Comparison of ENCODE assay signal across 1 cellular context in genomic region chr22:49894321-49895072, GRCh38.
TF ChIP-seq lines count a peak whose summit lies in the region.

No MANE protein-coding gene starts in this region.

TF ChIP-seq in K562, 482 proteins besides CTCF, POLR2A, EP300 and RAD21 (continues in another document):
- no peak for TF ChIP-seq ZNF668 (CRISPR knock-in tag; IDR thresholded peaks at IDR 0.05)
- TF ChIP-seq ARID2 (IDR thresholded peaks at IDR 0.05) = no peak
- TF ChIP-seq SMARCA4 (IDR thresholded peaks at IDR 0.05) = no peak
- TF ChIP-seq, protein P1, sequence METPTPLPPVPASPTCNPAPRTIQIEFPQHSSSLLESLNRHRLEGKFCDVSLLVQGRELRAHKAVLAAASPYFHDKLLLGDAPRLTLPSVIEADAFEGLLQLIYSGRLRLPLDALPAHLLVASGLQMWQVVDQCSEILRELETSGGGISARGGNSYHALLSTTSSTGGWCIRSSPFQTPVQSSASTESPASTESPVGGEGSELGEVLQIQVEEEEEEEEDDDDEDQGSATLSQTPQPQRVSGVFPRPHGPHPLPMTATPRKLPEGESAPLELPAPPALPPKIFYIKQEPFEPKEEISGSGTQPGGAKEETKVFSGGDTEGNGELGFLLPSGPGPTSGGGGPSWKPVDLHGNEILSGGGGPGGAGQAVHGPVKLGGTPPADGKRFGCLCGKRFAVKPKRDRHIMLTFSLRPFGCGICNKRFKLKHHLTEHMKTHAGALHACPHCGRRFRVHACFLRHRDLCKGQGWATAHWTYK (CRISPR knock-in tag; IDR thresholded peaks at IDR 0.05) = no peak
- no peak for TF ChIP-seq RBM39 (optimal IDR thresholded peaks at IDR 0.05; ENCODE audit: low read depth, low read length)
- TF ChIP-seq BRD9 (IDR thresholded peaks at IDR 0.05; ENCODE audit: low read depth, partially characterized antibody) = no peak
- TF ChIP-seq TFAP4 (CRISPR knock-in tag; IDR thresholded peaks at IDR 0.05; ENCODE audit: borderline replicate concordance) = peak; percentile 71
- no peak for TF ChIP-seq NFIX (CRISPR knock-in tag; IDR thresholded peaks at IDR 0.05; ENCODE audit: low read depth)
- TF ChIP-seq ZNF174 (CRISPR knock-in tag; IDR thresholded peaks at IDR 0.05) = no peak
- no peak for TF ChIP-seq IRF1 (CRISPR knock-in tag; IDR thresholded peaks at IDR 0.05; ENCODE audit: borderline replicate concordance)
- peak; percentile 41; the same call in 1 of the 2 replicates for TF ChIP-seq POLR2G (IDR thresholded peaks at IDR 0.05; ENCODE audit: low read depth, low read length)
- no peak for TF ChIP-seq PTBP1 (IDR thresholded peaks at IDR 0.05; ENCODE audit: low read depth, low read length)
- TF ChIP-seq, protein P2, sequence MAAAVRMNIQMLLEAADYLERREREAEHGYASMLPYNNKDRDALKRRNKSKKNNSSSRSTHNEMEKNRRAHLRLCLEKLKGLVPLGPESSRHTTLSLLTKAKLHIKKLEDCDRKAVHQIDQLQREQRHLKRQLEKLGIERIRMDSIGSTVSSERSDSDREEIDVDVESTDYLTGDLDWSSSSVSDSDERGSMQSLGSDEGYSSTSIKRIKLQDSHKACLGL (CRISPR knock-in tag; IDR thresholded peaks at IDR 0.05; ENCODE audit: borderline replicate concordance, poor library complexity, severe bottlenecking) = no peak
- TF ChIP-seq CCNT2 (IDR thresholded peaks at IDR 0.05; ENCODE audit: borderline replicate concordance, extremely low read depth, insufficient read length, low read depth, low read length) = no peak
- peak; percentile 26; the same call in 1 of the 2 replicates for TF ChIP-seq EGR1 (conservative IDR thresholded peaks at IDR 0.05)
- TF ChIP-seq ZNF780A (CRISPR knock-in tag; IDR thresholded peaks at IDR 0.05) = no peak
- no peak for TF ChIP-seq XRCC3 (IDR thresholded peaks at IDR 0.05)
- TF ChIP-seq JUND (IDR thresholded peaks at IDR 0.05; ENCODE audit: borderline replicate concordance, low read depth, low read length) = no peak
- no peak for TF ChIP-seq JUND (tag; IDR thresholded peaks at IDR 0.05; ENCODE audit: borderline replicate concordance, low read depth, low read length)
- TF ChIP-seq ZNF407 (IDR thresholded peaks at IDR 0.05; ENCODE audit: low read depth) = no peak
- TF ChIP-seq KDM2B (CRISPR knock-in tag; IDR thresholded peaks at IDR 0.05) = no peak
- TF ChIP-seq BCOR (IDR thresholded peaks at IDR 0.05) = no peak
- TF ChIP-seq, protein P3, sequence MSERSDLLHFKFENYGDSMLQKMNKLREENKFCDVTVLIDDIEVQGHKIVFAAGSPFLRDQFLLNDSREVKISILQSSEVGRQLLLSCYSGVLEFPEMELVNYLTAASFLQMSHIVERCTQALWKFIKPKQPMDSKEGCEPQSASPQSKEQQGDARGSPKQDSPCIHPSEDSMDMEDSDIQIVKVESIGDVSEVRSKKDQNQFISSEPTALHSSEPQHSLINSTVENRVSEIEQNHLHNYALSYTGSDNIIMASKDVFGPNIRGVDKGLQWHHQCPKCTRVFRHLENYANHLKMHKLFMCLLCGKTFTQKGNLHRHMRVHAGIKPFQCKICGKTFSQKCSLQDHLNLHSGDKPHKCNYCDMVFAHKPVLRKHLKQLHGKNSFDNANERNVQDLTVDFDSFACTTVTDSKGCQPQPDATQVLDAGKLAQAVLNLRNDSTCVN (CRISPR knock-in tag; IDR thresholded peaks at IDR 0.05) = no peak
- no peak for TF ChIP-seq MLLT1 (IDR thresholded peaks at IDR 0.05)
- TF ChIP-seq, protein P4, sequence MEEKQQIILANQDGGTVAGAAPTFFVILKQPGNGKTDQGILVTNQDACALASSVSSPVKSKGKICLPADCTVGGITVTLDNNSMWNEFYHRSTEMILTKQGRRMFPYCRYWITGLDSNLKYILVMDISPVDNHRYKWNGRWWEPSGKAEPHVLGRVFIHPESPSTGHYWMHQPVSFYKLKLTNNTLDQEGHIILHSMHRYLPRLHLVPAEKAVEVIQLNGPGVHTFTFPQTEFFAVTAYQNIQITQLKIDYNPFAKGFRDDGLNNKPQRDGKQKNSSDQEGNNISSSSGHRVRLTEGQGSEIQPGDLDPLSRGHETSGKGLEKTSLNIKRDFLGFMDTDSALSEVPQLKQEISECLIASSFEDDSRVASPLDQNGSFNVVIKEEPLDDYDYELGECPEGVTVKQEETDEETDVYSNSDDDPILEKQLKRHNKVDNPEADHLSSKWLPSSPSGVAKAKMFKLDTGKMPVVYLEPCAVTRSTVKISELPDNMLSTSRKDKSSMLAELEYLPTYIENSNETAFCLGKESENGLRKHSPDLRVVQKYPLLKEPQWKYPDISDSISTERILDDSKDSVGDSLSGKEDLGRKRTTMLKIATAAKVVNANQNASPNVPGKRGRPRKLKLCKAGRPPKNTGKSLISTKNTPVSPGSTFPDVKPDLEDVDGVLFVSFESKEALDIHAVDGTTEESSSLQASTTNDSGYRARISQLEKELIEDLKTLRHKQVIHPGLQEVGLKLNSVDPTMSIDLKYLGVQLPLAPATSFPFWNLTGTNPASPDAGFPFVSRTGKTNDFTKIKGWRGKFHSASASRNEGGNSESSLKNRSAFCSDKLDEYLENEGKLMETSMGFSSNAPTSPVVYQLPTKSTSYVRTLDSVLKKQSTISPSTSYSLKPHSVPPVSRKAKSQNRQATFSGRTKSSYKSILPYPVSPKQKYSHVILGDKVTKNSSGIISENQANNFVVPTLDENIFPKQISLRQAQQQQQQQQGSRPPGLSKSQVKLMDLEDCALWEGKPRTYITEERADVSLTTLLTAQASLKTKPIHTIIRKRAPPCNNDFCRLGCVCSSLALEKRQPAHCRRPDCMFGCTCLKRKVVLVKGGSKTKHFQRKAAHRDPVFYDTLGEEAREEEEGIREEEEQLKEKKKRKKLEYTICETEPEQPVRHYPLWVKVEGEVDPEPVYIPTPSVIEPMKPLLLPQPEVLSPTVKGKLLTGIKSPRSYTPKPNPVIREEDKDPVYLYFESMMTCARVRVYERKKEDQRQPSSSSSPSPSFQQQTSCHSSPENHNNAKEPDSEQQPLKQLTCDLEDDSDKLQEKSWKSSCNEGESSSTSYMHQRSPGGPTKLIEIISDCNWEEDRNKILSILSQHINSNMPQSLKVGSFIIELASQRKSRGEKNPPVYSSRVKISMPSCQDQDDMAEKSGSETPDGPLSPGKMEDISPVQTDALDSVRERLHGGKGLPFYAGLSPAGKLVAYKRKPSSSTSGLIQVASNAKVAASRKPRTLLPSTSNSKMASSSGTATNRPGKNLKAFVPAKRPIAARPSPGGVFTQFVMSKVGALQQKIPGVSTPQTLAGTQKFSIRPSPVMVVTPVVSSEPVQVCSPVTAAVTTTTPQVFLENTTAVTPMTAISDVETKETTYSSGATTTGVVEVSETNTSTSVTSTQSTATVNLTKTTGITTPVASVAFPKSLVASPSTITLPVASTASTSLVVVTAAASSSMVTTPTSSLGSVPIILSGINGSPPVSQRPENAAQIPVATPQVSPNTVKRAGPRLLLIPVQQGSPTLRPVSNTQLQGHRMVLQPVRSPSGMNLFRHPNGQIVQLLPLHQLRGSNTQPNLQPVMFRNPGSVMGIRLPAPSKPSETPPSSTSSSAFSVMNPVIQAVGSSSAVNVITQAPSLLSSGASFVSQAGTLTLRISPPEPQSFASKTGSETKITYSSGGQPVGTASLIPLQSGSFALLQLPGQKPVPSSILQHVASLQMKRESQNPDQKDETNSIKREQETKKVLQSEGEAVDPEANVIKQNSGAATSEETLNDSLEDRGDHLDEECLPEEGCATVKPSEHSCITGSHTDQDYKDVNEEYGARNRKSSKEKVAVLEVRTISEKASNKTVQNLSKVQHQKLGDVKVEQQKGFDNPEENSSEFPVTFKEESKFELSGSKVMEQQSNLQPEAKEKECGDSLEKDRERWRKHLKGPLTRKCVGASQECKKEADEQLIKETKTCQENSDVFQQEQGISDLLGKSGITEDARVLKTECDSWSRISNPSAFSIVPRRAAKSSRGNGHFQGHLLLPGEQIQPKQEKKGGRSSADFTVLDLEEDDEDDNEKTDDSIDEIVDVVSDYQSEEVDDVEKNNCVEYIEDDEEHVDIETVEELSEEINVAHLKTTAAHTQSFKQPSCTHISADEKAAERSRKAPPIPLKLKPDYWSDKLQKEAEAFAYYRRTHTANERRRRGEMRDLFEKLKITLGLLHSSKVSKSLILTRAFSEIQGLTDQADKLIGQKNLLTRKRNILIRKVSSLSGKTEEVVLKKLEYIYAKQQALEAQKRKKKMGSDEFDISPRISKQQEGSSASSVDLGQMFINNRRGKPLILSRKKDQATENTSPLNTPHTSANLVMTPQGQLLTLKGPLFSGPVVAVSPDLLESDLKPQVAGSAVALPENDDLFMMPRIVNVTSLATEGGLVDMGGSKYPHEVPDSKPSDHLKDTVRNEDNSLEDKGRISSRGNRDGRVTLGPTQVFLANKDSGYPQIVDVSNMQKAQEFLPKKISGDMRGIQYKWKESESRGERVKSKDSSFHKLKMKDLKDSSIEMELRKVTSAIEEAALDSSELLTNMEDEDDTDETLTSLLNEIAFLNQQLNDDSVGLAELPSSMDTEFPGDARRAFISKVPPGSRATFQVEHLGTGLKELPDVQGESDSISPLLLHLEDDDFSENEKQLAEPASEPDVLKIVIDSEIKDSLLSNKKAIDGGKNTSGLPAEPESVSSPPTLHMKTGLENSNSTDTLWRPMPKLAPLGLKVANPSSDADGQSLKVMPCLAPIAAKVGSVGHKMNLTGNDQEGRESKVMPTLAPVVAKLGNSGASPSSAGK (IDR thresholded peaks at IDR 0.05) = 0 out of 2 replicates have a peak, but pooled peaks have one; percentile 15
